In genomic region chr9:5882244-5883012, GRCh38 we compare ENCODE assay signal across 3 cellular contexts. TPM values are rescaled to one million over a fixed set of nuclear protein-coding genes. Genes with fewer than 3 reads are reported as not detected.
"Had no signal": no experiment of that assay in that cellular context is flagged by ENCODE, and none has a peak within 500 bp of the region (broad histone marks: within the 10 kb centered on the region; RNA-seq: fewer than 3 reads in every experiment).

No MANE protein-coding gene starts in this region.

RNA-seq across cellular contexts. Expression of gene MLANA, which starts 8.3 kb away (rescaled TPM):
- total RNA-seq: HT-29, IMR-90 had no signal
- polyA plus RNA-seq: IgD-negative memory B cell, IMR-90 had no signal
